In the genomic region with DNA sequence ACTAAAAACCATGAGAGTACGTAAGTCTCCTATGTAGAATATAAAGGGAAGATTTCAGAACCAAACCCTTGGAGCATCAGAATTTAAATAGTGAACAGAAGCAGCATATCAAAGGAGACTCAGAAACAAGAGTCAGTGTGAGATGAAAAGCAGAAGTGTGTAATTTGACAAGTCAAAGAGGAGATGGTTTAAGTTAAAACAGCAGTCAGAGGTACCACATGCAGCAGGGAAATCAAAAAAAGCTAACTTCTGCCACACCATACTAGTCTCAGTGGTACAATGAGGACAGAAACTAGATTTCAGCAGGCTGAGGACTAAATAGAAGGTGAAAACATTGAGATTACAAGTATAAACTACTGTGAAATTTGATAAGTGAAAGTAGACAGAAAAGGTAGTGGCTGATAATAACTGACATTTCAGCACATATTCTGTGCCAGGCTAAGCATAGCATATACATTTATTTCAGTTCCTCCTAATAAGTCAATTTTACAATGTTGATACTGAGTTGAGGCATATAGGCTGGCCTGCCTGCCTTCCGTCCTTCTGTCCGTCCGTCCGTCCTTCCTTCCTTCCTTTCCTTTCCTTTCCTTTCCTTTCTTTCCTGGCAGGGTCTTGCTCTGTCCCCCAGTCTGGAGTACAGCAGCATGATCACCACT, we compare ENCODE assay signal across 11 cellular contexts. TPM values are rescaled to one million over a fixed set of nuclear protein-coding genes. Genes with fewer than 3 reads are reported as not detected.
DNase-seq lines count a peak whose midpoint lies in the region; ATAC-seq, FAIRE-seq and TF ChIP-seq lines count a peak whose summit lies in the region.
"Had no signal": no experiment of that assay in that cellular context is flagged by ENCODE, and none has a peak within 500 bp of the region (broad histone marks: within the 10 kb centered on the region; RNA-seq: fewer than 3 reads in every experiment).

No MANE protein-coding gene starts in this region.

- H3K4me1 Mint-ChIP-seq in Caco-2 (ENCODE audit: low read depth, unreplicated experiment), result peaks cover 26% of the 10 kb centered on the region
- peaks cover 53% of the 10 kb centered on the region for H3K4me1 Mint-ChIP-seq in mesothelial cell of epicardium

- H3K9me3 ChIP-seq in GM12878 (replicated peaks; ENCODE audit: control insufficient read depth, insufficient read depth, low read length) (no peaks in the 10 kb centered on the region), Caco-2 (no peaks in the 10 kb centered on the region)
- H3K9me3 ChIP-seq: adrenal gland had no signal

- FAIRE-seq in GM12878 (lab: Jason Lieb, UNC), result peak; percentile 89

- H3K36me3 Mint-ChIP-seq in Caco-2 (ENCODE audit: insufficient read depth, unreplicated experiment), result peaks cover 5% of the 10 kb centered on the region
- H3K36me3 Mint-ChIP-seq in mesothelial cell of epicardium, result no peaks in the 10 kb centered on the region

- H3K4me3 ChIP-seq in GM12878, result no peak overlapping the region
- H3K4me3 ChIP-seq in Caco-2 (ENCODE audit: low read depth, low read length), result no peak overlapping the region
- H3K4me3 ChIP-seq: adrenal gland had no signal

- in situ Hi-C loops in GM12878 (cut with MboI), result no loop called here

- intact Hi-C loops in GM12878 (cut with micrococcal nuclease; ENCODE audit: unreplicated experiment) (no loop called here), Caco-2 (cut with micrococcal nuclease; ENCODE audit: unreplicated experiment) (no loop called here)

- H3K27ac Mint-ChIP-seq in Caco-2 (ENCODE audit: unreplicated experiment), result no peak overlapping the region
- H3K27ac Mint-ChIP-seq in mesothelial cell of epicardium, result no peak overlapping the region
- H3K27ac Mint-ChIP-seq: nephron had no signal

- peak overlapping the region; percentile 42 for H3K27ac ChIP-seq in GM12878 (ENCODE audit: control insufficient read depth, insufficient read depth)
- H3K27ac ChIP-seq: adrenal gland had no signal

- CTCF ChIA-PET in GM12878 (lab: Yijun Ruan, JAX), result interaction anchor here (1.0 to 1.6 kb wide), 5 partner anchors 8 to 15 kb away, joined by 3 to 5 read pairs (median 3); no protein-coding TSS in a partner anchor
- CTCF ChIA-PET in Caco-2 (lab: Charles Lee), result no interaction called here

- RAD21 ChIA-PET in GM12878 (lab: Charles Lee; ENCODE audit: unreplicated experiment), result interaction anchor here (1.2 to 1.5 kb wide), 2 partner anchors 10 to 99 kb away, joined by 4 to 10 read pairs; no protein-coding TSS in a partner anchor

- no peak overlapping the region for H2AFZ ChIP-seq in GM12878 (ENCODE audit: control insufficient read depth, low read depth, low read length)

- no peaks in the 10 kb centered on the region for H3K9me3 Mint-ChIP-seq in Caco-2 (ENCODE audit: unreplicated experiment)
- H3K9me3 Mint-ChIP-seq in mesothelial cell of epicardium, result no peaks in the 10 kb centered on the region
- H3K9me3 Mint-ChIP-seq: nephron had no signal

- H3K27me3 ChIP-seq in GM12878 (replicated peaks in 1 of 2; ENCODE audit: control insufficient read depth in 2 of 2, insufficient read depth in 2 of 2, low read length in 1 of 2), result no peaks in the 10 kb centered on the region
- H3K27me3 ChIP-seq in Caco-2 (replicated peaks; ENCODE audit: control insufficient read depth, insufficient read depth, low read length), result no peaks in the 10 kb centered on the region
- H3K27me3 ChIP-seq: adrenal gland had no signal

- TF ChIP-seq EP300 in GM12878 (IDR thresholded peaks at IDR 0.05; ENCODE audit: borderline replicate concordance in 1 of 2, control insufficient read depth in 1 of 2, low read depth in 2 of 2, low read length in 2 of 2), result no peak

- no peak for TF ChIP-seq RAD21 in GM12878 (IDR thresholded peaks at IDR 0.05; ENCODE audit: insufficient read depth, low read depth, low read length)

- 75% methylated on average over 5 of the region's 5 CpGs for WGBS in GM12878 (ENCODE audit: insufficient coverage, insufficient replicate concordance, low lambda C conversion rate, missing lambda C conversion rate)

- no peak for TF ChIP-seq POLR2A in GM12878 (IDR thresholded peaks at IDR 0.05; ENCODE audit: low read depth, low read length)

- ATAC-seq in GM18520 (IDR thresholded peaks at IDR 0.05; ENCODE audit: unreplicated experiment), result peak; percentile 70
- ATAC-seq in GM21423 (IDR thresholded peaks at IDR 0.05; ENCODE audit: unreplicated experiment), result peak; percentile 91
- ATAC-seq in HG03139 (IDR thresholded peaks at IDR 0.05; ENCODE audit: unreplicated experiment), result peak; percentile 57
- peak; percentile 87 for ATAC-seq in GM12878

- POLR2A ChIA-PET in GM12878 (lab: Charles Lee) (interaction anchor here (1.9 to 2.7 kb wide), 2 partner anchors 10 to 13 kb away, joined by 6 to 12 read pairs; a partner anchor contains a TSS), Caco-2 (lab: Charles Lee) (interaction anchor here (1.1 kb wide), 1 partner anchor 13 kb away, joined by 3 read pairs; a partner anchor contains a TSS)

- H3K79me2 ChIP-seq in GM12878 (ENCODE audit: control insufficient read depth, insufficient read depth, low read length), result peaks cover 61% of the 10 kb centered on the region

- SMC1A ChIA-PET in GM12878 (lab: Charles Lee; ENCODE audit: uncharacterized antibody, unreplicated experiment), result interaction anchor here (0.9 to 2.9 kb wide), 4 partner anchors 10 to 35 kb away, joined by 3 to 22 read pairs (median 6); a partner anchor contains a TSS

- BruUV-seq in GM12878 (replicated peaks; lab: Mats Ljungman, UMichigan) (no TSS peak), Caco-2 (replicated peaks; lab: Mats Ljungman, UMichigan) (no TSS peak)

- TF ChIP-seq CTCF in GM12878 (IDR thresholded peaks at IDR 0.05 in 2 of 3, conservative IDR thresholded peaks at IDR 0.05 in 1 of 3; ENCODE audit: control insufficient read depth in 2 of 3, extremely low read depth in 1 of 3, insufficient read depth in 1 of 3, low read depth in 3 of 3, low read length in 3 of 3) (no peak), Caco-2 (IDR thresholded peaks at IDR 0.05; ENCODE audit: insufficient read depth in 1 of 2, low read depth in 1 of 2, low read length in 1 of 2, severe bottlenecking in 1 of 2, unreplicated experiment in 1 of 2) (no peak), mesothelial cell of epicardium (IDR thresholded peaks at IDR 0.05; ENCODE audit: unreplicated experiment) (no peak)

- H3K36me3 ChIP-seq in GM12878 (ENCODE audit: control insufficient read depth in 2 of 2, insufficient read depth in 2 of 2, low read length in 1 of 2) (no peaks in the 10 kb centered on the region; a peak in 1 of 4 replicates), Caco-2 (ENCODE audit: control insufficient read depth, insufficient read depth, low read length) (no peaks in the 10 kb centered on the region; the same call in 1 of the 2 replicates)
- H3K36me3 ChIP-seq: adrenal gland had no signal

- H3K4me3 Mint-ChIP-seq in Caco-2 (ENCODE audit: unreplicated experiment), result no peak overlapping the region
- no peak overlapping the region for H3K4me3 Mint-ChIP-seq in mesothelial cell of epicardium
- H3K4me3 Mint-ChIP-seq: nephron had no signal

- peak; percentile 32 for DNase-seq in GM12878 (ENCODE audit: low read depth, low spot score)
- DNase-seq in Caco-2, result no peak
- no peak for DNase-seq in NCI-H526 (lab: John Stamatoyannopoulos, UW)
- DNase-seq in mesothelial cell of epicardium (ENCODE audit: low spot score in 2 of 2, unreplicated experiment in 2 of 2), result no peak
- DNase-seq in SKM-1 treated with dmso at 0.1 percent for 144 hours (lab: John Stamatoyannopoulos, UW; ENCODE audit: unreplicated experiment), result no peak
- DNase-seq: adrenal gland, MM.1S had no signal

- H3K9ac ChIP-seq in GM12878 (ENCODE audit: control insufficient read depth, insufficient read depth, low read length), result no peak overlapping the region

- peak overlapping the region; percentile 65 for H3K4me2 ChIP-seq in GM12878 (ENCODE audit: control insufficient read depth, insufficient read depth)

- H3K4me1 ChIP-seq in GM12878 (ENCODE audit: control insufficient read depth, insufficient read depth, low read length) (peaks cover 20% of the 10 kb centered on the region), Caco-2 (no peaks in the 10 kb centered on the region)

- 0 out of 2 replicates have a peak, but pooled peaks cover 2% of the 10 kb centered on the region for H4K20me1 ChIP-seq in GM12878 (ENCODE audit: control insufficient read depth, insufficient read depth)

- no peaks in the 10 kb centered on the region for H3K27me3 Mint-ChIP-seq in Caco-2 (ENCODE audit: insufficient read depth, unreplicated experiment)
- no peaks in the 10 kb centered on the region for H3K27me3 Mint-ChIP-seq in mesothelial cell of epicardium (ENCODE audit: low read depth)

TF ChIP-seq in GM12878, 131 proteins besides CTCF, POLR2A, EP300 and RAD21 (continues in another document):
- TF ChIP-seq TCF3 (IDR thresholded peaks at IDR 0.05; ENCODE audit: borderline replicate concordance, insufficient read depth, low read depth, low read length), result no peak
- TF ChIP-seq HDAC2 (IDR thresholded peaks at IDR 0.05), result no peak
- TF ChIP-seq, protein P1, sequence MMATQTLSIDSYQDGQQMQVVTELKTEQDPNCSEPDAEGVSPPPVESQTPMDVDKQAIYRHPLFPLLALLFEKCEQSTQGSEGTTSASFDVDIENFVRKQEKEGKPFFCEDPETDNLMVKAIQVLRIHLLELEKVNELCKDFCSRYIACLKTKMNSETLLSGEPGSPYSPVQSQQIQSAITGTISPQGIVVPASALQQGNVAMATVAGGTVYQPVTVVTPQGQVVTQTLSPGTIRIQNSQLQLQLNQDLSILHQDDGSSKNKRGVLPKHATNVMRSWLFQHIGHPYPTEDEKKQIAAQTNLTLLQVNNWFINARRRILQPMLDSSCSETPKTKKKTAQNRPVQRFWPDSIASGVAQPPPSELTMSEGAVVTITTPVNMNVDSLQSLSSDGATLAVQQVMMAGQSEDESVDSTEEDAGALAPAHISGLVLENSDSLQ (IDR thresholded peaks at IDR 0.05), result no peak
- TF ChIP-seq IKZF1 (conservative IDR thresholded peaks at IDR 0.05), result no peak
- TF ChIP-seq PAX8 (IDR thresholded peaks at IDR 0.05), result no peak

RNA-seq across cellular contexts. Expression of a gene that starts 12.5 kb away (rescaled TPM):
- total RNA-seq in GM12878 (2013; cell fraction: nucleolus; rRNA removed), result 95.0 and 95.3 TPM in 2 replicates
- 7.6 and 10.7 TPM in 2 replicates for total RNA-seq in GM12878 (2014; rRNA removed)
- total RNA-seq in GM12878 (2014; rRNA removed; fragmentation: Illumina TruSeq; extraction: Trizol), result 13.5 TPM in 2 replicates
- 10.8 and 13.0 TPM in 2 replicates for total RNA-seq in GM12878 (2021)
- 5.3 TPM for polyA plus RNA-seq in GM12878 (2011; ENCODE audit: low read depth)
- 15.3 and 28.1 TPM in 2 replicates for polyA plus RNA-seq in GM12878 (2011; rRNA removed)
- polyA plus RNA-seq in GM12878 (2011; cell fraction: cytosol; rRNA removed), result 3.6 and 3.7 TPM in 2 replicates
- 21.5 and 24.0 TPM in 2 replicates for polyA plus RNA-seq in GM12878 (2011; cell fraction: nucleus; rRNA removed)
- 8.6 and 10.5 TPM in 2 replicates for polyA plus RNA-seq in GM12878 (2012)
- polyA plus RNA-seq in GM12878 (2014; fragmentation: Illumina TruSeq; extraction: Trizol), result 10.6 and 13.8 TPM in 2 replicates
- polyA plus RNA-seq in GM12878 (2014; fragmentation: Nextera tagmentation; extraction: Ambion mirVana), result 1 to 10 TPM; 1.7 to 2.6 TPM
- 6.1 and 8.3 TPM in 2 replicates for polyA plus RNA-seq in GM12878 (2014; rRNA removed)
- polyA plus RNA-seq in GM12878 (2016; fragmentation: Nextera tagmentation; extraction: Ambion mirVana), result 1 to 10 TPM; 6.5 to 8.6 TPM
- polyA minus RNA-seq in GM12878 (2011; rRNA and poly(A)+ RNA removed), result 22.3 and 24.7 TPM in 2 replicates
- 13.8 and 16.5 TPM in 2 replicates for polyA minus RNA-seq in GM12878 (2011; cell fraction: cytosol; rRNA and poly(A)+ RNA removed)
- 23.5 and 46.6 TPM in 2 replicates for polyA minus RNA-seq in GM12878 (2011; cell fraction: nucleus; rRNA and poly(A)+ RNA removed)
- total RNA-seq in Caco-2 (2022), result 48.4 and 50.3 TPM in 2 replicates
- total RNA-seq in mesothelial cell of epicardium, result 119 to 122 TPM (median 120 TPM) in 3 replicates
